In the genomic region with DNA sequence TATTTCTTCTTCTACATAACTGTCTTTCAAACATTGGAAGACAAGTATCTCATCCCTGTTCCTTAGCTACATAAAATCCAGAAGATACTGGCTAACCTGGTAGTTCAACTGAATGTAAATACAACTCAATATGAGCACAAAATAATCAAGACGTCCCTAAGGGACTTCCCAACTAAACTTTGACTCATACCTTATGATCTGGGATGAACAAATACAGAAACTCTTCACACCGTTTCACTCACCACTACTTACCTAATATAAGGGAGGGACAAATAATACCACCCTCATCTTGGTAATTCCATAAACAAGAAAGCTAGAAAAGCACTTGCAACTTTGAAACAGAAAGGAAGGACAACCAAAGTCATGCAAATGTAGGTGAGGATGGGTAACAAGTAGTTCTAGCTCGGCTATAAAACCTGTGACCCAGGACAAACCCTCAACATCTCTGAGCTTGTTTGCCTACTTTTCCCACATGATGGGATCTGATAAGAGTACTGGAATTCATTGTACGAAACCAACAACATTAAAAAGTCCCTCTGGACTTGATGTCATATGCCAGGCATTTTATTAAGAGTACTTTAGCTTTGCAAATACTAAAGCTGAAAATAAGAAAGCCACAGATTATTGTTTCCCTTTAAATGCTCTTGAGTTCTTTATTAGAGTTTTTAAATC, we compare ENCODE assay signal across 19 cellular contexts.
"Had no signal": no experiment of that assay in that cellular context is flagged by ENCODE, and none has a peak within 500 bp of the region (broad histone marks: within the 10 kb centered on the region; RNA-seq: fewer than 3 reads in every experiment).

No MANE protein-coding gene starts in this region.

- ATAC-seq: heart left ventricle; natural killer cell; stimulated activated naive B cell treated with anti-CD40 and anti-IgM and Interleukin-4, amounts not matched to agents 10 μg/mL and 1 μg/mL and 100 μg/mL, for 72 hours had no signal

- DNase-seq: activated CD4-positive, alpha-beta T cell treated with anti-CD3 and anti-CD28 coated beads for 1 hour; activated naive CD4-positive, alpha-beta T cell treated with Interleukin-2 at 50 U/mL for 16 hours; activated naive CD8-positive, alpha-beta T cell treated with anti-CD3 and anti-CD28 coated beads, Interleukin-2, amount 10 ng/mL, durations not matched to agents 7 days and 5 days; activated T-cell treated with anti-CD3 and anti-CD28 coated beads, Interleukin-2, amount 50 U/mL, for 24 hours; amygdala; cerebellar nuclear complex; esophagus squamous epithelium; heart left ventricle; kidney; left ventricle myocardium inferior; midbrain; natural killer cell; sigmoid colon; stimulated activated CD4-positive, alpha-beta T cell treated with anti-CD3 and anti-CD28 coated beads, Interleukin-2, amount 100 ng/mL, for 48 hours; stimulated activated CD8-positive, alpha-beta memory T cell treated with anti-CD3 and anti-CD28 coated beads, Interleukin-4, amount 100 ng/mL, for 48 hours; stimulated activated naive B cell treated with anti-CD40 and anti-IgM and Interleukin-4, amounts not matched to agents 10 μg/mL and 1 μg/mL and 100 μg/mL, for 72 hours; transverse colon had no signal

- H3K36me3 ChIP-seq: esophagus squamous epithelium, heart left ventricle, left ventricle myocardium inferior, sigmoid colon, transverse colon, vagina had no signal

- H3K27ac ChIP-seq: coronary artery, esophagus squamous epithelium, heart left ventricle, left ventricle myocardium inferior, sigmoid colon, transverse colon, vagina had no signal

- H3K27me3 ChIP-seq: esophagus squamous epithelium, heart left ventricle, sigmoid colon, transverse colon, vagina had no signal

- H3K9me3 ChIP-seq: esophagus squamous epithelium, heart left ventricle, left ventricle myocardium inferior, sigmoid colon, transverse colon, vagina had no signal

- H3K4me3 ChIP-seq: coronary artery, esophagus squamous epithelium, heart left ventricle, left ventricle myocardium inferior, sigmoid colon, transverse colon, vagina had no signal

- H3K4me1 ChIP-seq: esophagus squamous epithelium, sigmoid colon, transverse colon, vagina had no signal
